In the genomic region with DNA sequence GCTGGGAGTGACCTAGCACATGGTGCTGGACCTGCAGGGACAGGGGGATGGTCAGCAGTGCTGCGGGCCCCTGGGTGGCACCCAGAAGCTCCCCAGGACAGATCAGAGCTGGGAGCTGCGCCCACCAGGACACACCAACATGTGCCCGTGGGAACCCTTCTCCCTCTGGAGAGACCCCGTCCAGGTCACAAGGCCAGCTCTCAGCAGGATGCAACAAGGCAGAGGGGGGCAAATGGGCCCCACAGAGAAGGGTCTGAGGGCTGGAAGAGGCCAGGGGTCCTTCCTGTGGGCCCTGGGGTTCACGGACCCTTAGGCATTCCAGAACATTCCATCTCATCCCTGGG, we compare ENCODE assay signal across 34 cellular contexts. TPM values are rescaled to one million over a fixed set of nuclear protein-coding genes. Genes with fewer than 3 reads are reported as not detected.
"Had no signal": no experiment of that assay in that cellular context is flagged by ENCODE, and none has a peak within 500 bp of the region (broad histone marks: within the 10 kb centered on the region; RNA-seq: fewer than 3 reads in every experiment).

No MANE protein-coding gene starts in this region.

- DNase-seq: activated CD4-positive, alpha-beta T cell treated with anti-CD3 and anti-CD28 coated beads for 48 hours; activated CD4-positive, alpha-beta T cell treated with anti-CD3 and anti-CD28 coated beads, Interleukin-2, amount 50 U/mL, for 48 hours; activated CD8-positive, alpha-beta memory T cell treated with anti-CD3 and anti-CD28 coated beads for 24 hours; activated gamma-delta T cell; activated naive CD4-positive, alpha-beta T cell treated with anti-CD3 and anti-CD28 coated beads, Interleukin-2, amount 50 U/mL, for 16 hours; amniotic stem cell; cerebellar nuclear complex; cortex of kidney; endodermal cell; foreskin fibroblast; hypothalamus; lower lobe of right lung; mesenchymal stem cell; ovary; right lobe of liver; stimulated activated CD4-positive, alpha-beta T cell treated with anti-CD3 and anti-CD28 coated beads, Interleukin-12 subunit alpha, Interleukin-12 subunit beta, amount 100 ng/mL, for 4 hours; stimulated activated CD4-positive, alpha-beta T cell treated with anti-CD3 and anti-CD28 coated beads, Interleukin-4, amount 100 ng/mL, for 1 hour; stimulated activated naive CD8-positive, alpha-beta T cell treated with anti-CD3 and anti-CD28 coated beads, Interleukin-15, amount 100 ng/mL, for 72 hours; substantia nigra; T-helper 1 cell; thyroid gland had no signal

- H3K4me1 Mint-ChIP-seq: nephron had no signal

- H3K9me3 Mint-ChIP-seq: endodermal cell; nephron; stimulated activated effector memory CD8-positive, alpha-beta T cell treated with anti-CD3 and anti-CD28 coated beads, Interleukin-12 subunit alpha, Interleukin-12 subunit beta, amount 100 ng/mL, for 72 hours; stimulated activated naive CD8-positive, alpha-beta T cell treated with anti-CD3 and anti-CD28 coated beads, Interleukin-15, amount 100 ng/mL, for 72 hours had no signal

- ATAC-seq: activated CD4-positive, CD25-positive, alpha-beta regulatory T cell treated with anti-CD3 and anti-CD28 coated beads, Interleukin-2, amount 50 U/mL, for 24 hours; esophagus mucosa; heart left ventricle; lower lobe of right lung; right lobe of liver; stimulated activated effector memory CD8-positive, alpha-beta T cell treated with anti-CD3 and anti-CD28 coated beads, Interleukin-12 subunit alpha, Interleukin-12 subunit beta, amount 100 ng/mL, for 72 hours; stimulated activated naive CD8-positive, alpha-beta T cell treated with anti-CD3 and anti-CD28 coated beads, Interleukin-15, amount 100 ng/mL, for 72 hours had no signal

- H3K4me3 Mint-ChIP-seq: endodermal cell; stimulated activated effector memory CD8-positive, alpha-beta T cell treated with anti-CD3 and anti-CD28 coated beads, Interleukin-12 subunit alpha, Interleukin-12 subunit beta, amount 100 ng/mL, for 72 hours; stimulated activated naive CD8-positive, alpha-beta T cell treated with anti-CD3 and anti-CD28 coated beads, Interleukin-15, amount 100 ng/mL, for 72 hours had no signal

- H3K27ac ChIP-seq: breast epithelium, lower lobe of right lung, ovary, right lobe of liver, thyroid gland, VCaP had no signal

- H3K9me3 ChIP-seq: breast epithelium, heart left ventricle, lower lobe of right lung, ovary, right lobe of liver, thyroid gland had no signal

- H3K27ac Mint-ChIP-seq: endodermal cell; nephron; progenitor cell of endocrine pancreas; stimulated activated effector memory CD8-positive, alpha-beta T cell treated with anti-CD3 and anti-CD28 coated beads, Interleukin-12 subunit alpha, Interleukin-12 subunit beta, amount 100 ng/mL, for 72 hours had no signal

RNA-seq across cellular contexts. Expression of a gene that starts 19.2 kb away (rescaled TPM):
- total RNA-seq: breast epithelium, endodermal cell, esophagus mucosa, heart left ventricle, kidney epithelial cell, lower lobe of right lung, mononuclear cell, ovary, progenitor cell of endocrine pancreas, renal cortical epithelial cell, right lobe of liver, skeletal muscle tissue, thyroid gland, ureter had no signal

RNA-seq across cellular contexts. Expression of a gene that starts 32.2 kb away (rescaled TPM):
- total RNA-seq: breast epithelium, endodermal cell, esophagus mucosa, heart left ventricle, kidney epithelial cell, lower lobe of right lung, mononuclear cell, ovary, progenitor cell of endocrine pancreas, renal cortical epithelial cell, right lobe of liver, skeletal muscle tissue, thyroid gland, ureter had no signal

RNA-seq across cellular contexts. Expression of a gene that starts 42.4 kb away (rescaled TPM):
- total RNA-seq: breast epithelium, endodermal cell, esophagus mucosa, heart left ventricle, kidney epithelial cell, lower lobe of right lung, mononuclear cell, ovary, progenitor cell of endocrine pancreas, renal cortical epithelial cell, right lobe of liver, skeletal muscle tissue, thyroid gland, ureter had no signal

RNA-seq across cellular contexts. Expression of a gene that starts 56.1 kb away (rescaled TPM):
- total RNA-seq: breast epithelium, endodermal cell, esophagus mucosa, heart left ventricle, kidney epithelial cell, lower lobe of right lung, mononuclear cell, ovary, progenitor cell of endocrine pancreas, renal cortical epithelial cell, right lobe of liver, skeletal muscle tissue, thyroid gland, ureter had no signal
